19 cellular contexts compared by ENCODE assay signal in the genomic region with DNA sequence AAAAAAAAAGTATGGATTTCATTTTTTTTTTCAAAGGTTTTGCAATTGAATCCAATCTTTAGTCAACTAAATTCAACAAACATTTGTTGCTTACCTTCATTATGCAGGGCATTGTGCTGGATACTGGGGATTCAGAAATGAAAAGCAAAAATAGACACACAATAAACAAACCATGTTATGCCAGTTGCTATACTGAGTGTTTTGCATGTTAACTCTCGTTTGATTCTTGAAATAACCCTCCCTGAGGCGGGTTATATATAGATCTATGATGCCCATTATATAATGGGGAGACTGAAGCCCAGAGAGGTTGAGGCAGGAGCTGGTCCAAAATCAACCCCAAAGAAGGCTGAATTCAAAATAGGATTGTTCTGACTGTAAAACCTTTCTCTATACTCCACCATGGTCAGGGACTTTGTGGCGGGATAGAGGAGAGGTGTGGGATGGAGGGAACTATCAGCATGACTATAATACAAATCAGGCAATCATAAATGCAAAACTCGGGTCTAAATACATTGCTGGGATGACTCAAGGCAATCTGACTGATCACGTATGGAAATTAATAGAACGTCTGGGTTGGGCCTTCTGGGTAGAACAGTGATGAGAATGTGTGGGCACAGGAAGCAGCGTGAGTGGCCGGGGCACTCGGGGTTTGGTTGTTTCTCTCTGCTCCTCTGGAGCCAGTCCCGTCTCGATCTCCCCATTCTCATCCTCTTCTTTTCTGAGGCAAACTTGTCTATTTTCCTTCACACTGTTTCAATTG.
DNase-seq lines count a peak whose midpoint lies in the region; ATAC-seq and TF ChIP-seq lines count a peak whose summit lies in the region.
"Had no signal": no experiment of that assay in that cellular context is flagged by ENCODE, and none has a peak within 500 bp of the region (broad histone marks: within the 10 kb centered on the region; RNA-seq: fewer than 3 reads in every experiment).

No MANE protein-coding gene starts in this region.

- no peaks in the 10 kb centered on the region for H3K36me3 Mint-ChIP-seq in activated CD4-positive, alpha-beta T cell treated with anti-CD3 and anti-CD28 coated beads, Interleukin-2, amount 10 ng/mL, durations not matched to agents 7 days and 5 days (ENCODE audit: low read depth)
- H3K36me3 Mint-ChIP-seq in activated CD4-positive, alpha-beta T cell treated with anti-CD3 and anti-CD28 coated beads, Interleukin-2, amount 10 ng/mL, durations not matched to agents 24 days and 14 days (ENCODE audit: low read depth): no peaks in the 10 kb centered on the region
- no peaks in the 10 kb centered on the region for H3K36me3 Mint-ChIP-seq in GM23338 (ENCODE audit: low read depth)
- H3K36me3 Mint-ChIP-seq: CD4-positive, CD25-positive, alpha-beta regulatory T cell had no signal

- H3K9me3 Mint-ChIP-seq in activated CD4-positive, alpha-beta T cell treated with anti-CD3 and anti-CD28 coated beads, Interleukin-2, amount 10 ng/mL, durations not matched to agents 7 days and 5 days: no peaks in the 10 kb centered on the region
- peaks cover 1% of the 10 kb centered on the region for H3K9me3 Mint-ChIP-seq in activated CD4-positive, alpha-beta T cell treated with anti-CD3 and anti-CD28 coated beads, Interleukin-2, amount 10 ng/mL, durations not matched to agents 24 days and 14 days
- H3K9me3 Mint-ChIP-seq in GM23338: no peaks in the 10 kb centered on the region

- H3K27ac ChIP-seq in Karpas-422 (ENCODE audit: low read length): no peak overlapping the region
- peak overlapping the region; percentile 64 for H3K27ac ChIP-seq in SK-N-MC
- H3K27ac ChIP-seq in GM23338 (ENCODE audit: low read depth): no peak overlapping the region
- no peak overlapping the region for H3K27ac ChIP-seq in gastrocnemius medialis
- H3K27ac ChIP-seq: SJSA1 had no signal

- H3K4me1 ChIP-seq in Karpas-422 (ENCODE audit: low read length) (peaks cover 12% of the 10 kb centered on the region), GM23338 (ENCODE audit: insufficient read depth) (peaks cover 12% of the 10 kb centered on the region), gastrocnemius medialis (no peaks in the 10 kb centered on the region)

- H4K20me1 ChIP-seq in Karpas-422 (ENCODE audit: insufficient read depth, low read depth, low read length) (no peaks in the 10 kb centered on the region), GM23338 (replicated peaks; ENCODE audit: insufficient read depth) (no peaks in the 10 kb centered on the region)

- in situ Hi-C loops in gastrocnemius medialis (cut with MboI; ENCODE audit: low sequenced_read_pairs in 4 of 4): no loop called here

- H2AFZ ChIP-seq in Karpas-422 (ENCODE audit: low read length): peak overlapping the region; percentile 15; the same call in 1 of the 2 replicates
- H2AFZ ChIP-seq in GM23338: no peak overlapping the region

- ATAC-seq in GM23338 (no peak), GM21576 (IDR thresholded peaks at IDR 0.05; ENCODE audit: unreplicated experiment) (no peak), gastrocnemius medialis (no peak)
- ATAC-seq: HCT116 had no signal

- H3K79me2 ChIP-seq in Karpas-422 (ENCODE audit: low read length): no peaks in the 10 kb centered on the region
- no peaks in the 10 kb centered on the region for H3K79me2 ChIP-seq in GM23338 (replicated peaks; ENCODE audit: insufficient read depth)

- no peak for TF ChIP-seq POLR2A in gastrocnemius medialis (IDR thresholded peaks at IDR 0.05)

- H3K4me3 ChIP-seq in Karpas-422 (ENCODE audit: low read length) (no peak overlapping the region), SK-N-MC (peak overlapping the region; percentile 36; the same call in 1 of the 2 replicates), GM23338 (no peak overlapping the region), gastrocnemius medialis (no peak overlapping the region)
- H3K4me3 ChIP-seq: SJSA1 had no signal

- no peaks in the 10 kb centered on the region for H3K9me3 ChIP-seq in Karpas-422 (ENCODE audit: low read length)
- H3K9me3 ChIP-seq in SK-N-MC (ENCODE audit: low read depth, low read length): no peaks in the 10 kb centered on the region
- H3K9me3 ChIP-seq in gastrocnemius medialis: no peaks in the 10 kb centered on the region
- H3K9me3 ChIP-seq: SJSA1 had no signal

- H3K27ac Mint-ChIP-seq in activated CD4-positive, alpha-beta T cell treated with anti-CD3 and anti-CD28 coated beads, Interleukin-2, amount 10 ng/mL, durations not matched to agents 7 days and 5 days: peak overlapping the region; percentile 20
- H3K27ac Mint-ChIP-seq in activated CD4-positive, alpha-beta T cell treated with anti-CD3 and anti-CD28 coated beads, Interleukin-2, amount 10 ng/mL, durations not matched to agents 24 days and 14 days: no peak overlapping the region
- no peak overlapping the region for H3K27ac Mint-ChIP-seq in GM23338

- peak overlapping the region; percentile 42 for H3K4me2 ChIP-seq in Karpas-422 (ENCODE audit: low read depth, low read length, poor library complexity, severe bottlenecking)
- H3K4me2 ChIP-seq in GM23338: no peak overlapping the region

- CTCF ChIA-PET in activated CD4-positive, alpha-beta T cell treated with anti-CD3 and anti-CD28 coated beads, Interleukin-2, amount 10 ng/mL, durations not matched to agents 7 days and 5 days (lab: Charles Lee): no interaction called here

- POLR2A ChIA-PET in activated CD4-positive, alpha-beta T cell treated with anti-CD3 and anti-CD28 coated beads, Interleukin-2, amount 10 ng/mL, durations not matched to agents 7 days and 5 days (lab: Charles Lee): no interaction called here

- H3F3A ChIP-seq in GM23338 (replicated peaks; ENCODE audit: low read depth): no peaks in the 10 kb centered on the region

- DNase-seq in activated CD4-positive, alpha-beta T cell treated with anti-CD3 and anti-CD28 coated beads, Interleukin-2, amount 10 ng/mL, durations not matched to agents 7 days and 5 days: no peak
- DNase-seq in activated CD4-positive, alpha-beta T cell treated with anti-CD3 and anti-CD28 coated beads, Interleukin-2, amount 10 ng/mL, durations not matched to agents 24 days and 14 days: no peak
- DNase-seq in Karpas-422 (peak; percentile 67), SK-N-MC (ENCODE audit: low read depth, low spot score) (no peak), GM23338 (ENCODE audit: low spot score) (no peak), gastrocnemius medialis (no peak)
- DNase-seq: CD4-positive, CD25-positive, alpha-beta regulatory T cell; DMS153; NCI-H1105; NCI-H146; NCI-H1930; NCI-H2107; NCI-H524; NCI-H82; Right ventricle myocardium superior; RPMI8226 had no signal

- no peak overlapping the region for H3K4me3 Mint-ChIP-seq in activated CD4-positive, alpha-beta T cell treated with anti-CD3 and anti-CD28 coated beads, Interleukin-2, amount 10 ng/mL, durations not matched to agents 7 days and 5 days
- no peak overlapping the region for H3K4me3 Mint-ChIP-seq in activated CD4-positive, alpha-beta T cell treated with anti-CD3 and anti-CD28 coated beads, Interleukin-2, amount 10 ng/mL, durations not matched to agents 24 days and 14 days
- no peak overlapping the region for H3K4me3 Mint-ChIP-seq in GM23338
- H3K4me3 Mint-ChIP-seq: CD4-positive, CD25-positive, alpha-beta regulatory T cell had no signal

- H3K36me3 ChIP-seq in Karpas-422 (ENCODE audit: insufficient read depth, low read length) (no peaks in the 10 kb centered on the region), SK-N-MC (ENCODE audit: insufficient read depth, low read length) (no peaks in the 10 kb centered on the region), GM23338 (ENCODE audit: insufficient read depth) (no peaks in the 10 kb centered on the region), gastrocnemius medialis (no peaks in the 10 kb centered on the region)
- H3K36me3 ChIP-seq: SJSA1 had no signal

- TF ChIP-seq CTCF in GM23338 (conservative IDR thresholded peaks at IDR 0.05; ENCODE audit: low read depth in 2 of 2): no peak
- TF ChIP-seq CTCF in gastrocnemius medialis (IDR thresholded peaks at IDR 0.05 in 4 of 5, conservative IDR thresholded peaks at IDR 0.05 in 1 of 5): no peak

- peaks cover 2% of the 10 kb centered on the region for H3K27me3 Mint-ChIP-seq in activated CD4-positive, alpha-beta T cell treated with anti-CD3 and anti-CD28 coated beads, Interleukin-2, amount 10 ng/mL, durations not matched to agents 7 days and 5 days
- H3K27me3 Mint-ChIP-seq in activated CD4-positive, alpha-beta T cell treated with anti-CD3 and anti-CD28 coated beads, Interleukin-2, amount 10 ng/mL, durations not matched to agents 24 days and 14 days: peaks cover 15% of the 10 kb centered on the region
- peaks cover 8% of the 10 kb centered on the region for H3K27me3 Mint-ChIP-seq in GM23338 (ENCODE audit: insufficient read depth, low read depth, poor library complexity)

- intact Hi-C loops in activated CD4-positive, alpha-beta T cell treated with anti-CD3 and anti-CD28 coated beads, Interleukin-2, amount 10 ng/mL, durations not matched to agents 24 days and 14 days (cut with micrococcal nuclease): no loop called here
- intact Hi-C loops in gastrocnemius medialis (cut with DNase I; ENCODE audit: low total_unique reads): no loop called here

- no peaks in the 10 kb centered on the region for H3K4me1 Mint-ChIP-seq in activated CD4-positive, alpha-beta T cell treated with anti-CD3 and anti-CD28 coated beads, Interleukin-2, amount 10 ng/mL, durations not matched to agents 7 days and 5 days
- H3K4me1 Mint-ChIP-seq in activated CD4-positive, alpha-beta T cell treated with anti-CD3 and anti-CD28 coated beads, Interleukin-2, amount 10 ng/mL, durations not matched to agents 24 days and 14 days: peaks cover 4% of the 10 kb centered on the region
- peaks cover 36% of the 10 kb centered on the region for H3K4me1 Mint-ChIP-seq in GM23338

- H3K9me2 ChIP-seq in Karpas-422 (replicated peaks; ENCODE audit: insufficient read depth, low read length) (no peaks in the 10 kb centered on the region), GM23338 (ENCODE audit: insufficient read depth) (peaks cover 4% of the 10 kb centered on the region)

- H3K9ac ChIP-seq in Karpas-422 (ENCODE audit: low read length) (no peak overlapping the region), SK-N-MC (ENCODE audit: insufficient read length) (no peak overlapping the region)

- H3K27me3 ChIP-seq in Karpas-422 (ENCODE audit: low read length) (0 out of 2 replicates have a peak, but pooled peaks cover 4% of the 10 kb centered on the region), GM23338 (ENCODE audit: insufficient read depth) (no peaks in the 10 kb centered on the region), gastrocnemius medialis (no peaks in the 10 kb centered on the region)
- H3K27me3 ChIP-seq: SJSA1 had no signal

TF ChIP-seq in GM23338, 12 proteins besides CTCF, POLR2A, EP300 and RAD21 (continues in another document):
- TF ChIP-seq EZH2 (IDR thresholded peaks at IDR 0.05; ENCODE audit: low read depth, unreplicated experiment) (no peak), ZNF331 (CRISPR knock-in tag; IDR thresholded peaks at IDR 0.05; ENCODE audit: low read depth) (no peak), CREB1 (CRISPR knock-in tag; IDR thresholded peaks at IDR 0.05; ENCODE audit: low read depth) (no peak), JUNB (IDR thresholded peaks at IDR 0.05; ENCODE audit: unreplicated experiment) (no peak), STAT1 (IDR thresholded peaks at IDR 0.05; ENCODE audit: unreplicated experiment) (no peak), NANOG (IDR thresholded peaks at IDR 0.05; ENCODE audit: borderline replicate concordance) (no peak), POLR2AphosphoS5 (IDR thresholded peaks at IDR 0.05; ENCODE audit: low read depth) (no peak)
